9 cellular contexts compared by ENCODE assay signal in the genomic region with DNA sequence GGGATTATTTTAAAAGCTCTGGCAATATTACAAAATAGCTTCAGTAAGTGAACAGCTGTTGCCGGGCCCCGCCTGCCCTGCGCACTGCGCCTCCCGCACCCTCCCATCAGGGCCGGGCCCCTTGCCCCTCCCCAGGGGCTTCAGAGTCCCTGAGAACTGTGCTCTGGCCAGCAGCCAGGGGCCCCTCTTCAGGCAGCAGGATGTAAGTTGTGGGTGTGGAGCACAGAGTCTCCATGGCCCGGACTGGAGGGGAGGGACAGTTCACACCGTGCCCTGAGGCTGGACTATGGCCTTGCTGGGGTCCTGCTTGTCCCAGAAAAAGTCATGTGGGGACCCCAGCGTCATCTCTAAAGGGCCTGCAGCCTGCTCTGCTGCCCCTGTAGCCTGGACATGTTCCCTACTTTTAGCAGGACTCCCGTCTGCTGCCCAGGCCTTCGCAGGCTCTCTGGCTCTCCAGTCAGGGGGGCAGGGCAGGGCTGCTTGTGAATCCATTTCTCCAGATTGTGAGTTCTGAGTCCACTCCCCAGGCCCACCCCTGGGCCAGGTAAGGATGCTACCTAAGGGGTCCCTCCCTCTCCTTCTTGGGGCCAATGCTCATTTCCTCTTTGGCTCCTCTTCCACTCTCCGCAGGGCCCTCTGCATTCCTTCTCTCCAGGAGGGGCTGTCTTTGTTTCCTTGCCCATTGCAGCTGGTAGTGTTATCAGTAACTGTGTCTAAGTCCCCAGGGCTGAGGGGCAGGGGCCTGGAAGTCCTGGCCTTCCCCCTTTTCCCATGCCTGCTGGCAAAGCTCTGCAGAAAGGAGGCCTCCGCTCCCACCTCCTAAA. TPM values are rescaled to one million over a fixed set of nuclear protein-coding genes. Genes with fewer than 3 reads are reported as not detected.
DNase-seq lines count a peak whose midpoint lies in the region; ATAC-seq and TF ChIP-seq lines count a peak whose summit lies in the region.
"Had no signal": no experiment of that assay in that cellular context is flagged by ENCODE, and none has a peak within 500 bp of the region (broad histone marks: within the 10 kb centered on the region; RNA-seq: fewer than 3 reads in every experiment).

No MANE protein-coding gene starts in this region.

- peak overlapping the region; percentile 91 for H3K56ac ChIP-seq in mesendoderm (ENCODE audit: low read length)

- H3K27ac ChIP-seq in colonic mucosa (no peak overlapping the region), mesendoderm (ENCODE audit: low read depth, low read length) (peak overlapping the region; percentile 94), upper lobe of right lung (peak overlapping the region; percentile 65)

- H3K23ac ChIP-seq in mesendoderm (ENCODE audit: low read length): no peak overlapping the region

- intact Hi-C loops in colonic mucosa (cut with DNase I): no loop called here
- intact Hi-C loops in upper lobe of right lung (cut with DNase I): no loop called here

- TF ChIP-seq CTCF in colonic mucosa (IDR thresholded peaks at IDR 0.05): no peak
- no peak for TF ChIP-seq CTCF in upper lobe of right lung (IDR thresholded peaks at IDR 0.05)

- no peak overlapping the region for H4K5ac ChIP-seq in mesendoderm (ENCODE audit: low read length)

- DNase-seq in NCI-H82 (lab: John Stamatoyannopoulos, UW) (peak; percentile 93), NCI-H82 treated with DMSO at 0.1 percent for 48 hours (lab: John Stamatoyannopoulos, UW; ENCODE audit: unreplicated experiment) (no peak), colonic mucosa (peak; percentile 27), mesendoderm (peak; percentile 95), upper lobe of right lung (peak; percentile 88), CD1c-positive myeloid dendritic cell (ENCODE audit: extremely low spot score) (no peak), COR-L47 (lab: John Stamatoyannopoulos, UW) (no peak)
- DNase-seq: activated naive CD4-positive, alpha-beta T cell treated with anti-CD3 and anti-CD28 coated beads, Interleukin-2, amount 50 U/mL, for 16 hours had no signal

- H2BK15ac ChIP-seq in mesendoderm (replicated peaks; ENCODE audit: low read depth): no peak overlapping the region

- H3K4me1 ChIP-seq in colonic mucosa (peaks cover 4% of the 10 kb centered on the region), mesendoderm (ENCODE audit: control insufficient read depth, low read depth, low read length) (peaks cover 18% of the 10 kb centered on the region), upper lobe of right lung (peaks cover 20% of the 10 kb centered on the region)

- H3K9me3 ChIP-seq in colonic mucosa: no peaks in the 10 kb centered on the region
- H3K9me3 ChIP-seq in upper lobe of right lung: no peaks in the 10 kb centered on the region

- H3K36me3 ChIP-seq in colonic mucosa: no peaks in the 10 kb centered on the region
- H3K36me3 ChIP-seq in mesendoderm (ENCODE audit: control insufficient read depth, insufficient read depth, low read length): no peaks in the 10 kb centered on the region
- no peaks in the 10 kb centered on the region for H3K36me3 ChIP-seq in upper lobe of right lung

- peak overlapping the region; percentile 99 for H2AK5ac ChIP-seq in mesendoderm (ENCODE audit: low read length)

- no CpG with 5 or more reads among the region's 13 CpGs for WGBS in mesendoderm (ENCODE audit: extremely low coverage, insufficient coverage, low lambda C conversion rate)

- peak; percentile 70 for ATAC-seq in upper lobe of right lung
- no peak for ATAC-seq in HG02610 (IDR thresholded peaks at IDR 0.05; ENCODE audit: unreplicated experiment)

- H3K9ac ChIP-seq in colonic mucosa (ENCODE audit: low read depth in 2 of 2, low read length in 2 of 2) (peak overlapping the region in 1 of 2 donors; percentile 8), mesendoderm (ENCODE audit: low read length) (peak overlapping the region; percentile 73)

- no peak overlapping the region for H4K8ac ChIP-seq in mesendoderm (ENCODE audit: low read depth, low read length)

- H3K4me3 ChIP-seq in colonic mucosa (no peak overlapping the region), mesendoderm (ENCODE audit: low read length) (no peak overlapping the region), upper lobe of right lung (peak overlapping the region; percentile 26)

- no peaks in the 10 kb centered on the region for H3K79me1 ChIP-seq in mesendoderm (ENCODE audit: low read length)

- no peak overlapping the region for H2BK120ac ChIP-seq in mesendoderm (ENCODE audit: low read depth, low read length)

- no peaks in the 10 kb centered on the region for H3K79me2 ChIP-seq in mesendoderm (ENCODE audit: control insufficient read depth, insufficient read depth, low read length)

- peak overlapping the region; percentile 37 for H3K4me2 ChIP-seq in mesendoderm (ENCODE audit: low read length)

- peak overlapping the region; percentile 44 for H3K4ac ChIP-seq in mesendoderm (ENCODE audit: low read depth, low read length)

- H2BK5ac ChIP-seq in mesendoderm (ENCODE audit: low read length): peak overlapping the region; percentile 98

- H3K18ac ChIP-seq in mesendoderm (ENCODE audit: low read length): peak overlapping the region; percentile 56

- H3K27me3 ChIP-seq in colonic mucosa (no peaks in the 10 kb centered on the region), mesendoderm (ENCODE audit: insufficient read depth, low read length, poor library complexity) (no peaks in the 10 kb centered on the region), upper lobe of right lung (no peaks in the 10 kb centered on the region)

RNA-seq across cellular contexts. Expression of gene CACNA2D2, which starts 12.8 kb away (rescaled TPM):
- total RNA-seq in colonic mucosa (1 to 10 TPM; 2.4 to 3.3 TPM), upper lobe of right lung (119 TPM)
- 4.1 TPM for polyA plus RNA-seq in mesendoderm (2013, experiment 1 of 2)
- polyA plus RNA-seq in mesendoderm (2013, experiment 2 of 2): 3.7 TPM

RNA-seq across cellular contexts. Expression of gene C3orf18, which starts 51.3 kb away (rescaled TPM):
- total RNA-seq in colonic mucosa (1 to 10 TPM; 2.4 to 2.9 TPM), upper lobe of right lung (6.9 TPM)
- 1.9 TPM for polyA plus RNA-seq in mesendoderm (2013, experiment 1 of 2)
- polyA plus RNA-seq in mesendoderm (2013, experiment 2 of 2): 1.9 TPM

RNA-seq across cellular contexts. Expression of gene HEMK1, which starts 53.1 kb away (rescaled TPM):
- total RNA-seq in colonic mucosa: 10 to 100 TPM; 23.0 to 28.5 TPM
- polyA plus RNA-seq in mesendoderm (2013, experiment 1 of 2): 5.3 TPM
- 5.4 TPM for polyA plus RNA-seq in mesendoderm (2013, experiment 2 of 2)
- 28.3 TPM for total RNA-seq in upper lobe of right lung

Comparison
In these comparisons a context has a peak if more than half of its experiments do, and no peak if none do; other contexts are left out.
1. DNase-seq: peak in NCI-H82 (single experiment), colonic mucosa (single experiment), mesendoderm (single experiment) and upper lobe of right lung (single experiment); none in NCI-H82 treated with DMSO at 0.1 percent for 48 hours (single experiment), CD1c-positive myeloid dendritic cell (single experiment) and COR-L47 (single experiment).
2. RNA of gene CACNA2D2, which starts 12.8 kb away (total RNA-seq): 119 TPM in upper lobe of right lung (single experiment); 2.4 to 3.3 TPM in colonic mucosa; every median in the first group is over 10 times any median in the second.